8 cellular contexts compared by ENCODE assay signal in genomic region chr22:35915477-35916013, GRCh38.
DNase-seq lines count a peak whose midpoint lies in the region; ATAC-seq and TF ChIP-seq lines count a peak whose summit lies in the region.

No MANE protein-coding gene starts in this region.

- no peak overlapping the region for H3K14ac ChIP-seq in H9 (ENCODE audit: insufficient read depth, low read length)

- H3K4me2 ChIP-seq in H9 (ENCODE audit: insufficient read depth, insufficient read length, low read length) (peak overlapping the region; percentile 66), SK-N-SH (peak overlapping the region; percentile 82)

- no peak overlapping the region for H2AK5ac ChIP-seq in H9 (ENCODE audit: insufficient read length, low read length)

- peaks cover 16% of the 10 kb centered on the region for H3K4me1 ChIP-seq in H9 (ENCODE audit: insufficient read depth, low read length)
- H3K4me1 ChIP-seq in SK-N-SH (ENCODE audit: control insufficient read depth in 1 of 2, insufficient read depth in 2 of 2, low read depth in 1 of 2, low read length in 1 of 2), result peaks cover 45 to 61% of the 10 kb centered on the region in 2 experiments; a peak in 3 of 4 replicates
- peaks cover 100% of the 10 kb centered on the region for H3K4me1 ChIP-seq in left ventricle myocardium inferior

- H3K27ac Mint-ChIP-seq in H9, result peak overlapping the region; percentile 90 to 99 (median 96)

- TF ChIP-seq CTCF in H9 (conservative IDR thresholded peaks at IDR 0.05), result no peak
- no peak for TF ChIP-seq CTCF in SK-N-SH (IDR thresholded peaks at IDR 0.05)
- no peak for TF ChIP-seq CTCF in left ventricle myocardium inferior (IDR thresholded peaks at IDR 0.05; ENCODE audit: borderline replicate concordance)

- H3K9me3 Mint-ChIP-seq in H9, result no peaks in the 10 kb centered on the region

- H2BK15ac ChIP-seq in H9 (ENCODE audit: low read depth, low read length), result no peak overlapping the region

- H3K9ac ChIP-seq in H9 (ENCODE audit: extremely low read depth, insufficient read length, low read length) (peak overlapping the region; percentile 5), SK-N-SH (peak overlapping the region; percentile 38)

- H3K4me3 ChIP-seq in SK-N-SH (ENCODE audit: low read depth in 2 of 2, low read length in 1 of 2), result peak overlapping the region; percentile 52 to 58
- H3K4me3 ChIP-seq in left ventricle myocardium inferior, result peak overlapping the region; percentile 66
- H3K4me3 ChIP-seq in skeletal muscle cell (ENCODE audit: low read depth, low read length), result peak overlapping the region; percentile 45

- ATAC-seq in GM21526 (IDR thresholded peaks at IDR 0.05; ENCODE audit: low FRiP score, unreplicated experiment) (no peak), GM18909 (IDR thresholded peaks at IDR 0.05; ENCODE audit: poor library complexity, unreplicated experiment) (no peak)

- WGBS in H9 (ENCODE audit: extremely low coverage, insufficient read length, low lambda C conversion rate), result no CpG with 5 or more reads among the region's 5 CpGs
- 11% methylated on average over 5 of the region's 5 CpGs for WGBS in SK-N-SH (ENCODE audit: low lambda C conversion rate)

- peaks cover 55% of the 10 kb centered on the region in 2 experiments for H3K4me1 Mint-ChIP-seq in H9

- peak overlapping the region; percentile 62 to 77 for H3K4me3 Mint-ChIP-seq in H9

- H3F3A ChIP-seq in SK-N-SH (replicated peaks; ENCODE audit: insufficient read depth), result peaks cover 15% of the 10 kb centered on the region

- no peak overlapping the region for H3K23ac ChIP-seq in H9 (ENCODE audit: insufficient read length, low read depth, low read length)

- CTCF ChIA-PET in SK-N-SH (lab: Yijun Ruan, JAX), result interaction anchor here (0.8 to 9.9 kb wide), 7 partner anchors 11 to 288 kb away, joined by 3 to 64 read pairs (median 6); no protein-coding TSS in a partner anchor

- H4K5ac ChIP-seq in H9 (ENCODE audit: insufficient read length, low read depth, low read length), result no peak overlapping the region

- no peak overlapping the region for H2BK120ac ChIP-seq in H9 (ENCODE audit: low read depth, low read length, poor library complexity, severe bottlenecking)

- DNase-seq in H9 (no peak), SK-N-SH (no peak), left ventricle myocardium inferior (no peak), skeletal muscle cell (ENCODE audit: low read depth) (no peak), GM19240 (ENCODE audit: insufficient read length, low spot score) (no peak), 8988T (no peak)

- H3K9me2 ChIP-seq in SK-N-SH, result no peaks in the 10 kb centered on the region

- no peak overlapping the region for H2BK20ac ChIP-seq in H9 (ENCODE audit: low read depth, low read length, poor library complexity, severe bottlenecking)

- no peak overlapping the region for H2AFZ ChIP-seq in H9 (ENCODE audit: low read length)
- no peak overlapping the region for H2AFZ ChIP-seq in SK-N-SH (ENCODE audit: low read depth)

- no peak overlapping the region for H4K91ac ChIP-seq in H9 (ENCODE audit: insufficient read length, low read depth, low read length)

- no peak for TF ChIP-seq RAD21 in SK-N-SH (IDR thresholded peaks at IDR 0.05; ENCODE audit: low read length)

- no peaks in the 10 kb centered on the region for H4K20me1 ChIP-seq in H9 (ENCODE audit: control insufficient read depth, insufficient read depth, insufficient read length)
- H4K20me1 ChIP-seq in SK-N-SH (ENCODE audit: insufficient read depth), result peaks cover 86% of the 10 kb centered on the region

- no peaks in the 10 kb centered on the region for H3K23me2 ChIP-seq in H9 (ENCODE audit: insufficient read length, low read depth, low read length, poor library complexity, severe bottlenecking)

- H3T11ph ChIP-seq in H9 (ENCODE audit: low read length), result no peak overlapping the region

- no peaks in the 10 kb centered on the region for H3K27me3 Mint-ChIP-seq in H9 (ENCODE audit: low read depth)

- no peak overlapping the region for H2BK12ac ChIP-seq in H9 (ENCODE audit: insufficient read length, low read depth, low read length)

- H3K79me1 ChIP-seq in H9 (ENCODE audit: insufficient read depth, low read depth, low read length, poor library complexity, severe bottlenecking), result no peaks in the 10 kb centered on the region

- H3K4ac ChIP-seq in H9 (ENCODE audit: low read depth, low read length), result no peak overlapping the region

- no peak overlapping the region for H4K8ac ChIP-seq in H9 (replicated peaks; ENCODE audit: insufficient read length, low read depth, low read length)

- H3K18ac ChIP-seq in H9 (ENCODE audit: insufficient read length, low read depth, low read length), result no peak overlapping the region

- H3K79me2 ChIP-seq in H9 (ENCODE audit: insufficient read depth, low read length) (peaks cover 12% of the 10 kb centered on the region; the same call in 1 of the 2 replicates), SK-N-SH (ENCODE audit: insufficient read depth) (peaks cover 99% of the 10 kb centered on the region)

- H3K36me3 ChIP-seq in SK-N-SH (replicated peaks in 1 of 2; ENCODE audit: control insufficient read depth in 1 of 2, insufficient read depth in 2 of 2, low read length in 1 of 2), result peaks cover 0 to 4% of the 10 kb centered on the region in 2 experiments
- H3K36me3 ChIP-seq in left ventricle myocardium inferior, result no peaks in the 10 kb centered on the region

- H3K36me3 Mint-ChIP-seq in H9 (ENCODE audit: insufficient read depth in 1 of 3, low read depth in 3 of 3), result no peaks in the 10 kb centered on the region

- POLR2A ChIA-PET in SK-N-SH (lab: Yijun Ruan, JAX), result interaction anchor here (0.6 to 1.4 kb wide), 2 partner anchors 150 to 564 kb away, joined by 3 to 6 read pairs; no protein-coding TSS in a partner anchor

- no peaks in the 10 kb centered on the region for H3K27me3 ChIP-seq in H9 (ENCODE audit: insufficient read depth, low read length)
- H3K27me3 ChIP-seq in SK-N-SH (ENCODE audit: insufficient read depth), result no peaks in the 10 kb centered on the region
- H3K27me3 ChIP-seq in left ventricle myocardium inferior (ENCODE audit: low read depth), result no peaks in the 10 kb centered on the region

- H2BK5ac ChIP-seq in H9 (ENCODE audit: insufficient read length, low read length), result no peak overlapping the region

- H3K27ac ChIP-seq in H9 (ENCODE audit: insufficient read length, low read depth, low read length) (peak overlapping the region; percentile 68), SK-N-SH (ENCODE audit: low read depth in 2 of 2, low read length in 1 of 2) (peak overlapping the region; percentile 65 to 99), left ventricle myocardium inferior (replicated peaks) (peak overlapping the region; percentile 87)

- H3K56ac ChIP-seq in H9 (ENCODE audit: insufficient read length, low read depth, low read length), result no peak overlapping the region

- intact Hi-C loops in left ventricle myocardium inferior (cut with micrococcal nuclease), result no loop called here

- no peaks in the 10 kb centered on the region for H3K9me3 ChIP-seq in H9 (ENCODE audit: control insufficient read depth, low read depth, low read length)
- no peaks in the 10 kb centered on the region for H3K9me3 ChIP-seq in SK-N-SH
- no peaks in the 10 kb centered on the region for H3K9me3 ChIP-seq in left ventricle myocardium inferior (replicated peaks)

- no peak for TF ChIP-seq EP300 in SK-N-SH (IDR thresholded peaks at IDR 0.05; ENCODE audit: borderline replicate concordance in 1 of 2, low read depth in 1 of 2, low read length in 1 of 2)

TF ChIP-seq in SK-N-SH, 30 proteins besides CTCF, POLR2A, EP300 and RAD21 (continues in another document):
- TF ChIP-seq PBX3 (IDR thresholded peaks at IDR 0.05) (no peak), ZBTB33 (IDR thresholded peaks at IDR 0.05; ENCODE audit: borderline replicate concordance, low read depth) (no peak), NRF1 (IDR thresholded peaks at IDR 0.05; ENCODE audit: low read depth, low read length) (no peak), GATA2 (CRISPR knock-in tag; IDR thresholded peaks at IDR 0.05) (peak; percentile 34; the same call in 1 of the 2 replicates)
